28 cellular contexts compared by ENCODE assay signal in the genomic region with DNA sequence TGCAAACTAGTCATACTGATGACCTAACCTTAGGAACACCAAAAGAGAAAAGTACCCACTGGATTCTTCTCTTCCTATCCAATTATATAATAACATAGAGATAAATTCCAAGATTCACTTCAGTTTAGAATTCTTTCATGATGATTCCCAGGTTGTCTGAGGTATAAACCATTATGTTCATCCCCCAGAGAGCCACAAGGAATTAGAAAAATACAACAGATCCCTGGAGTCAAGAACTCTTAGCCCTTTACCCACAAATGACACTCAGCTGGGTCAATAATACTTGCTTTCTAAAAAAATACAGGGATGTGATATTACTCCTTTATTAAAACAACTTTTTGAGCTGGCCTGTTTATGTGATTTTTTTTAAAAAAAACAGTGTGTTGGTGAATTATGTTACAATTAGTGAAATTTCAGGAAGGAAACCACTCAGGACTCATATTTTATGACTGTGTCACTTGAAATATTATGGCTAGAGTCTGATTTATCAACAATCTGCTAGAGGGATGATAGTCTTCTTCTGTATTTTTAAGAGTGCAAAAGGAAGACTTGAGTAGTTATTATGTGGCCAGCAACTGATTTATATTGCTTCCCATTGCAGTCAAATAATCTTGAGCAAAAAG.
"Had no signal": no experiment of that assay in that cellular context is flagged by ENCODE, and none has a peak within 500 bp of the region (broad histone marks: within the 10 kb centered on the region; RNA-seq: fewer than 3 reads in every experiment).

No MANE protein-coding gene starts in this region.

- H3K4me3 Mint-ChIP-seq: activated naive CD4-positive, alpha-beta T cell treated with anti-CD3 and anti-CD28 coated beads, Interleukin-2, amount 10 ng/mL, durations not matched to agents 7 days and 5 days; dendritic cell treated with granulocyte-macrophage colony-stimulating factor and Interleukin-4, amounts not matched to agents 40 ng/mL and 50 ng/mL, for 4 days; effector memory CD8-positive, alpha-beta T cell; memory B cell; naive B cell; stimulated activated naive CD8-positive, alpha-beta T cell treated with anti-CD3 and anti-CD28 coated beads, Interleukin-15, amount 100 ng/mL, for 72 hours had no signal

- H3K4me1 Mint-ChIP-seq: activated naive CD4-positive, alpha-beta T cell treated with anti-CD3 and anti-CD28 coated beads, Interleukin-2, amount 10 ng/mL, durations not matched to agents 7 days and 5 days; memory B cell; naive B cell; stimulated activated naive CD8-positive, alpha-beta T cell treated with anti-CD3 and anti-CD28 coated beads, Interleukin-15, amount 100 ng/mL, for 72 hours had no signal

- H3K4me1 ChIP-seq: vagina had no signal

- H3K27ac ChIP-seq: ovary, psoas muscle, vagina, VCaP had no signal

- H3K9me3 Mint-ChIP-seq: memory B cell had no signal

- H3K27me3 ChIP-seq: ovary, vagina had no signal

- H3K36me3 ChIP-seq: ovary, vagina had no signal

- H3K27ac Mint-ChIP-seq: activated naive CD4-positive, alpha-beta T cell treated with anti-CD3 and anti-CD28 coated beads, Interleukin-2, amount 10 ng/mL, durations not matched to agents 7 days and 5 days; dendritic cell treated with granulocyte-macrophage colony-stimulating factor and Interleukin-4, amounts not matched to agents 40 ng/mL and 50 ng/mL, for 4 days; effector memory CD8-positive, alpha-beta T cell; memory B cell; naive B cell; stimulated activated naive CD8-positive, alpha-beta T cell treated with anti-CD3 and anti-CD28 coated beads, Interleukin-15, amount 100 ng/mL, for 72 hours had no signal

- FAIRE-seq: bronchial epithelial cell, keratinocyte, small intestine had no signal

- DNase-seq: activated CD4-positive, alpha-beta T cell treated with anti-CD3 and anti-CD28 coated beads, Interleukin-2, amount 50 U/mL, for 1 hour; activated CD4-positive, CD25-positive, alpha-beta regulatory T cell treated with anti-CD3 and anti-CD28 coated beads, Interleukin-2, amount 50 U/mL, for 72 hours; activated CD8-positive, alpha-beta memory T cell treated with anti-CD3 and anti-CD28 coated beads, Interleukin-2, amount 50 U/mL, for 48 hours; activated effector memory CD4-positive, alpha-beta T cell treated with Interleukin-2 at 50 U/mL for 16 hours; activated naive CD4-positive, alpha-beta T cell treated with anti-CD3 and anti-CD28 coated beads, Interleukin-2, amount 10 ng/mL, durations not matched to agents 7 days and 5 days; activated T-cell treated with anti-CD3 and anti-CD28 coated beads, Interleukin-2, amount 50 U/mL, for 48 hours; aorta; cerebellar nuclear complex; effector memory CD8-positive, alpha-beta T cell; foreskin fibroblast; hippocampal formation; left ventricle myocardium superior; mucosa of descending colon; naive B cell; ovary; psoas muscle; right cardiac atrium; small intestine; stimulated activated CD4-positive, alpha-beta T cell treated with anti-CD3 and anti-CD28 coated beads, Interleukin-4, amount 100 ng/mL, for 1 hour; stimulated activated naive CD8-positive, alpha-beta T cell treated with anti-CD3 and anti-CD28 coated beads, Interleukin-15, amount 100 ng/mL, for 72 hours; T-helper 1 cell; trophoblast cell had no signal

- H3K27me3 Mint-ChIP-seq: activated naive CD4-positive, alpha-beta T cell treated with anti-CD3 and anti-CD28 coated beads, Interleukin-2, amount 10 ng/mL, durations not matched to agents 7 days and 5 days; dendritic cell treated with granulocyte-macrophage colony-stimulating factor and Interleukin-4, amounts not matched to agents 40 ng/mL and 50 ng/mL, for 4 days; effector memory CD8-positive, alpha-beta T cell; memory B cell; naive B cell; stimulated activated naive CD8-positive, alpha-beta T cell treated with anti-CD3 and anti-CD28 coated beads, Interleukin-15, amount 100 ng/mL, for 72 hours had no signal

- H3K9me3 ChIP-seq: mucosa of descending colon, ovary, psoas muscle, vagina had no signal

- H3K4me3 ChIP-seq: mucosa of descending colon, ovary, psoas muscle, vagina had no signal

- H3K36me3 Mint-ChIP-seq: activated naive CD4-positive, alpha-beta T cell treated with anti-CD3 and anti-CD28 coated beads, Interleukin-2, amount 10 ng/mL, durations not matched to agents 7 days and 5 days; memory B cell; naive B cell had no signal
